In genomic region chr19:47309608-47310007, GRCh38 we compare ENCODE assay signal across 11 cellular contexts. TPM values are rescaled to one million over a fixed set of nuclear protein-coding genes. Genes with fewer than 3 reads are reported as not detected.
A peak's percentile ranks its signal among the peaks of the same experiment; 100 is the strongest.
DNase-seq lines count a peak whose midpoint lies in the region; ATAC-seq and TF ChIP-seq lines count a peak whose summit lies in the region.
"Had no signal": no experiment of that assay in that cellular context is flagged by ENCODE, and none has a peak within 500 bp of the region (broad histone marks: within the 10 kb centered on the region; RNA-seq: fewer than 3 reads in every experiment).

C5AR1 (plus strand) TSS chr19:47309861; CDS start chr19:47309896, 35 bp downstream.

- H3K4me1 ChIP-seq in muscle layer of duodenum (ENCODE audit: control insufficient read depth in 1 of 2, insufficient read depth in 2 of 2, low read length in 2 of 2) (peaks cover 0 to 7% of the 10 kb centered on the region in 2 donors), upper lobe of right lung (peaks cover 14% of the 10 kb centered on the region)

- H3K27me3 ChIP-seq in muscle layer of duodenum (ENCODE audit: low read depth, low read length) (peaks cover 8% of the 10 kb centered on the region), upper lobe of right lung (no peaks in the 10 kb centered on the region)

- no peaks in the 10 kb centered on the region for H3K36me3 ChIP-seq in muscle layer of duodenum (ENCODE audit: control insufficient read depth in 1 of 2, insufficient read depth in 2 of 2, low read length in 2 of 2)
- no peaks in the 10 kb centered on the region for H3K36me3 ChIP-seq in upper lobe of right lung

- intact Hi-C loops in upper lobe of right lung (cut with DNase I), result no loop called here

- peak within 1 kb of the TSS; percentile 50 for H3K4me3 ChIP-seq in muscle layer of duodenum (ENCODE audit: low read depth in 1 of 2, low read length in 2 of 2)
- peak within 1 kb of the TSS; percentile 34 for H3K4me3 ChIP-seq in upper lobe of right lung

- peak; percentile 29 for DNase-seq in OCI-M1 (lab: John Stamatoyannopoulos, UW)
- peak; percentile 25 for DNase-seq in fibroblast of gingiva (ENCODE audit: low read depth)
- peak; percentile 79 for DNase-seq in upper lobe of right lung
- DNase-seq in superior temporal gyrus (ENCODE audit: extremely low spot score), result no peak
- no peak for DNase-seq in GDM1 (lab: John Stamatoyannopoulos, UW)
- no peak for DNase-seq in activated CD4-positive, alpha-beta T cell treated with anti-CD3 and anti-CD28 coated beads for 1 hour
- DNase-seq: activated CD4-positive, alpha-beta memory T cell treated with anti-CD3 and anti-CD28 coated beads, Interleukin-2, amount 10 ng/mL, durations not matched to agents 7 days and 5 days; activated naive CD4-positive, alpha-beta T cell treated with anti-CD3 and anti-CD28 coated beads, Interleukin-2, amount 10 ng/mL, durations not matched to agents 7 days and 5 days; dermis blood vessel endothelial cell; stimulated activated naive CD4-positive, alpha-beta T cell treated with Interleukin-2 at 50 U/mL for 16 hours had no signal

- ATAC-seq in upper lobe of right lung, result peak; percentile 86

- H3K27ac ChIP-seq in muscle layer of duodenum (ENCODE audit: low read length), result peak within 1 kb of the TSS; percentile 63
- peak within 1 kb of the TSS; percentile 55 for H3K27ac ChIP-seq in upper lobe of right lung

- TF ChIP-seq CTCF in upper lobe of right lung (IDR thresholded peaks at IDR 0.05), result no peak

- no peaks in the 10 kb centered on the region for H3K9me3 ChIP-seq in muscle layer of duodenum (ENCODE audit: control insufficient read depth in 1 of 2, low read length in 2 of 2)
- no peaks in the 10 kb centered on the region for H3K9me3 ChIP-seq in upper lobe of right lung

RNA-seq across cellular contexts. Expression of gene C5AR1, which starts in this region (rescaled TPM):
- total RNA-seq in upper lobe of right lung, result 58.9 TPM
- total RNA-seq: activated CD4-positive, alpha-beta memory T cell treated with anti-CD3 and anti-CD28 coated beads, Interleukin-2, amount 10 ng/mL, durations not matched to agents 7 days and 5 days; dermis blood vessel endothelial cell had no signal

Comparison
In these comparisons a context has a peak if more than half of its experiments do, and no peak if none do; other contexts are left out.
1. DNase-seq: peak in OCI-M1 (single experiment), fibroblast of gingiva (single experiment) and upper lobe of right lung (single experiment); none in superior temporal gyrus (single experiment), GDM1 (single experiment) and activated CD4-positive, alpha-beta T cell treated with anti-CD3 and anti-CD28 coated beads for 1 hour (single experiment).